Comparison of ENCODE assay signal across 8 cellular contexts in genomic region chr7:90173127-90173844, GRCh38. TPM values are rescaled to one million over a fixed set of nuclear protein-coding genes. Genes with fewer than 3 reads are reported as not detected.
DNase-seq lines count a peak whose midpoint lies in the region; ATAC-seq and TF ChIP-seq lines count a peak whose summit lies in the region.

No MANE protein-coding gene starts in this region.

- H3K36me3 ChIP-seq in smooth muscle cell (ENCODE audit: low read depth), result no peaks in the 10 kb centered on the region

- H3K4me3 ChIP-seq in smooth muscle cell, result no peak overlapping the region

- no peak for TF ChIP-seq CTCF in smooth muscle cell (IDR thresholded peaks at IDR 0.05; ENCODE audit: borderline replicate concordance, insufficient read depth, poor library complexity, severe bottlenecking)

- no peak overlapping the region for H3K4me2 ChIP-seq in smooth muscle cell

- WGBS in smooth muscle cell (ENCODE audit: low lambda C conversion rate), result 86% methylated on average over 4 of the region's 4 CpGs

- H2AFZ ChIP-seq in smooth muscle cell (ENCODE audit: low read depth), result no peak overlapping the region

- no peak overlapping the region for H3K27ac ChIP-seq in smooth muscle cell (ENCODE audit: low read depth)

- H4K20me1 ChIP-seq in smooth muscle cell (ENCODE audit: low read depth), result no peaks in the 10 kb centered on the region

- no peaks in the 10 kb centered on the region for H3K9me3 ChIP-seq in smooth muscle cell (replicated peaks; ENCODE audit: low read depth)

- no peak overlapping the region for H3K9ac ChIP-seq in smooth muscle cell (ENCODE audit: low read depth)

- no peaks in the 10 kb centered on the region for H3K27me3 ChIP-seq in smooth muscle cell (ENCODE audit: low read depth)

- in situ Hi-C loops in G401 (cut with HindIII; ENCODE audit: low sequenced_read_pairs), result no loop called here

- no peaks in the 10 kb centered on the region for H3K4me1 ChIP-seq in smooth muscle cell (ENCODE audit: low read depth)

- DNase-seq in fibroblast of gingiva (ENCODE audit: low read depth) (peak; percentile 93), G401 (ENCODE audit: low spot score) (no peak), SKM-1 treated with dmso at 0.1 percent for 144 hours (lab: John Stamatoyannopoulos, UW; ENCODE audit: unreplicated experiment) (no peak), smooth muscle cell (lab: John Stamatoyannopoulos, UW; ENCODE audit: unreplicated experiment) (no peak)
- no peak for DNase-seq in stimulated activated CD4-positive, alpha-beta T cell treated with anti-CD3 and anti-CD28 coated beads, Interleukin-4, amount 100 ng/mL, for 1 hour

- no peaks in the 10 kb centered on the region for H3F3A ChIP-seq in smooth muscle cell (ENCODE audit: low read depth)

- H3K79me2 ChIP-seq in smooth muscle cell (ENCODE audit: low read depth), result no peaks in the 10 kb centered on the region

- peak; percentile 96 for ATAC-seq in GM18498 (IDR thresholded peaks at IDR 0.05; ENCODE audit: unreplicated experiment)
- ATAC-seq in GM21526 (IDR thresholded peaks at IDR 0.05; ENCODE audit: low FRiP score, unreplicated experiment), result peak; percentile 75
- ATAC-seq in HG03432 (IDR thresholded peaks at IDR 0.05; ENCODE audit: unreplicated experiment), result peak; percentile 96

RNA-seq across cellular contexts. Expression of gene STEAP1, which starts 19.0 kb away (rescaled TPM):
- total RNA-seq in G401 (2014; rRNA removed; shearing (Covaris generic)), result not detected in 2 replicates
- 2.1 and 6.9 TPM in 2 replicates for total RNA-seq in smooth muscle cell
- 0.48 and 0.93 TPM in 2 replicates for polyA plus RNA-seq in smooth muscle cell

RNA-seq across cellular contexts. Expression of gene STEAP2, which starts 38.3 kb away (rescaled TPM):
- 0.10 and 0.80 TPM in 2 replicates for total RNA-seq in G401 (2014; rRNA removed; shearing (Covaris generic))
- total RNA-seq in smooth muscle cell, result 0.58 and 1.0 TPM in 2 replicates
- polyA plus RNA-seq in smooth muscle cell, result 0.28 TPM in 1 of 2 replicates, not detected in the other
